In genomic region chr14:34365309-34365915, GRCh38 we compare ENCODE assay signal across 12 cellular contexts.
A peak's percentile ranks its signal among the peaks of the same experiment; 100 is the strongest.
DNase-seq lines count a peak whose midpoint lies in the region; ATAC-seq and TF ChIP-seq lines count a peak whose summit lies in the region.
"Had no signal": no experiment of that assay in that cellular context is flagged by ENCODE, and none has a peak within 500 bp of the region (broad histone marks: within the 10 kb centered on the region; RNA-seq: fewer than 3 reads in every experiment).

No MANE protein-coding gene starts in this region.

- TF ChIP-seq CTCF in AG09319 (IDR thresholded peaks at IDR 0.05; ENCODE audit: low read depth, low read length): peak; percentile 28

- ATAC-seq in HG03280 (IDR thresholded peaks at IDR 0.05; ENCODE audit: unreplicated experiment) (no peak), GM19452 (IDR thresholded peaks at IDR 0.05; ENCODE audit: unreplicated experiment) (no peak)
- ATAC-seq: Right ventricle myocardium inferior had no signal

- DNase-seq in AG09319 (ENCODE audit: extremely low read depth, low read depth): no peak
- DNase-seq in LHCN-M2 (ENCODE audit: low read depth): peak; percentile 25
- DNase-seq in amniotic epithelial cell (ENCODE audit: low read depth): peak; percentile 40
- peak; percentile 21 for DNase-seq in left kidney (ENCODE audit: low read depth, low spot score)
- no peak for DNase-seq in LoVo (ENCODE audit: low spot score)
- DNase-seq in mucosa of gallbladder (ENCODE audit: low spot score): no peak
- DNase-seq: activated T-cell treated with anti-CD3 and anti-CD28 coated beads for 4 hours, GDM1, head of caudate nucleus had no signal

Comparison
In these comparisons a context has a peak if more than half of its experiments do, and no peak if none do; other contexts are left out.
1. DNase-seq: peak in LHCN-M2 (single experiment), amniotic epithelial cell (single experiment) and left kidney (single experiment); none in AG09319 (single experiment), LoVo (single experiment) and mucosa of gallbladder (single experiment).